In the genomic region with DNA sequence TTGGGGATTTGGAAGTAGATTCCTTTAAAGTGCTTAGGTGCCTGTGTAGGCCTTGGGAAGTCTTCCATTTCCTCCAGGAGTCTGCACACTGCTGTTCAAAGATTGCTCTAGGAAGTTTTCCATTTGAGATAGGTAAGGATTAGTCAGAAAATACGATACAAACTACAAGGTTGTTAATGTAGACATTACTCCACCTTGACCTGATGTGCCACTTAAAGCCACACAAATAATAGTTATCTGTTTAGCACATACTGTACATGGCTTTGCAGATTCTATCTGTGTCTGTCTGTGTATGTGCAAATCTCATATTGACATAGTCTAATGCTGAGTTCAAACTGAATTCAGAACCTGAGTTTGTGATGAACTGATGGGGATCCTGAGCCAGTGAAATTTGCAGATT, we compare ENCODE assay signal across 1 cellular context.
TF ChIP-seq lines count a peak whose summit lies in the region.

No MANE protein-coding gene starts in this region.

TF ChIP-seq in H1, 55 proteins besides CTCF, POLR2A, EP300 and RAD21 (continued from another document):
- TF ChIP-seq POLR2AphosphoS5 (IDR thresholded peaks at IDR 0.05; ENCODE audit: low read depth, low read length) = no peak
- TF ChIP-seq FOSL1 (IDR thresholded peaks at IDR 0.05; ENCODE audit: insufficient read depth, low read depth, low read length) = no peak
- TF ChIP-seq, protein P1, sequence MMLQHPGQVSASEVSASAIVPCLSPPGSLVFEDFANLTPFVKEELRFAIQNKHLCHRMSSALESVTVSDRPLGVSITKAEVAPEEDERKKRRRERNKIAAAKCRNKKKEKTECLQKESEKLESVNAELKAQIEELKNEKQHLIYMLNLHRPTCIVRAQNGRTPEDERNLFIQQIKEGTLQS (IDR thresholded peaks at IDR 0.05; ENCODE audit: insufficient read depth, low read depth, low read length) = no peak
